Comparison of ENCODE assay signal across 9 cellular contexts in the genomic region with DNA sequence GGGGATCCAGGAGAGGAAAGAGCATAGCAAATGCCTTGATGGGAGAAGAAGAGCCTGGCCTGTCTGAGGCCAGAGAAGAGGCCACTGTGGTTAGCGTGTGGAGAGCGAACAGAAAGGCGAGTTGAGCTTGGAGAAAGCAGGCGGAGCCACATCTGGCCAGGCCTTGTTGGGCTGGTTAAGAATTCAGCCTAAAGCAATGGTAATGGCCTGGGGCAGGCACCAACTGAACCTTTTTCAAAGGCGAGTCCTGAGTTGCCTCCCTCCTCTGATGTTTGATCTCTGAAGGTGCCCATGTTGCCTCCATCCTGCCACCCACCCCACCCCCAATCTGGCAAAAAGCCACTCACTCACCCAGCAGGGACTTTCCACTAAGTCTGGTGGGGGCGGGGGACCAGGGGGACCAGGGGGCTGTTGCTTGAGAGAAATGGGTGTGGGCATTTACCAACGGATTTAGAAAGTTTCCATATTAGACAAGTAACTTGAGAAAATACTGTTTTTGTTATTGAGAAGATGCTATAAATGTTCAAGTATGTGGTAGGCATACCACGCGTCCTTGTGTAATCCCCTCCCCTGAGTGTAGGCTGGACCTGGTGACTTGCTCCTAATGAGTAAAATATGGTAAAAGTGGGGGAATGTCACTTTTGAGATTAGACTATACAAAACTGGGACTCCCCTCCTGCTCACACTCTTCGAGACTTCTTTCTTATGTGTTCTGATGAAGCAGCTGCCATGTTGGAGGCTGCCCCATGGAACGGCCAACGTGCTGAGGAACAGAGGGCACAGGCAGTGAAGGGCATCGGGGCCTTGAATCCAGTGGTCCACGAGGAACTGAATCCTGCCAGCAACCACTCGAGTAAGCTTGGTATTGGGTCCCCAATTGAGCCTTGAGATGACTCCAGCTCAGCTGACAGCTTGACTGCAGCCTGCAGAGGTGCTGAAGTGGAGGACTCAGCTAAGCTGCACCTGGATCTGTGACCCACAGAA. TPM values are rescaled to one million over a fixed set of nuclear protein-coding genes. Genes with fewer than 3 reads are reported as not detected.
DNase-seq lines count a peak whose midpoint lies in the region; ATAC-seq lines count a peak whose summit lies in the region.
"Had no signal": no experiment of that assay in that cellular context is flagged by ENCODE, and none has a peak within 500 bp of the region (broad histone marks: within the 10 kb centered on the region; RNA-seq: fewer than 3 reads in every experiment).

No MANE protein-coding gene starts in this region.

- peaks cover 67% of the 10 kb centered on the region for H3K4me1 Mint-ChIP-seq in activated CD4-positive, alpha-beta memory T cell treated with anti-CD3 and anti-CD28 coated beads for 36 hours (ENCODE audit: low read depth)

- CTCF ChIA-PET in activated CD4-positive, alpha-beta memory T cell treated with anti-CD3 and anti-CD28 coated beads for 36 hours (lab: Charles Lee) = interaction anchor here (0.9 to 16.3 kb wide), 28 partner anchors 7 to 1577 kb away, joined by 3 to 392 read pairs (median 16); partner anchors contain the start of genes CCR7, GJD3, IGFBP4 and TOP2A

- ATAC-seq in GM21723 (IDR thresholded peaks at IDR 0.05; ENCODE audit: unreplicated experiment) (peak; percentile 48), GM18502 (IDR thresholded peaks at IDR 0.05; ENCODE audit: poor library complexity, unreplicated experiment) (no peak)
- ATAC-seq: psoas muscle had no signal

- H3K4me3 Mint-ChIP-seq in activated CD4-positive, alpha-beta memory T cell treated with anti-CD3 and anti-CD28 coated beads for 36 hours = peak overlapping the region; percentile 75

- peak; percentile 94 for DNase-seq in activated CD4-positive, alpha-beta memory T cell treated with anti-CD3 and anti-CD28 coated beads for 36 hours
- DNase-seq in epithelial cell of prostate (ENCODE audit: low read depth, low spot score) (no peak), nucleus accumbens (lab: John Stamatoyannopoulos, UW) (no peak), NCI-H524 (lab: John Stamatoyannopoulos, UW) (no peak), SKM-1 treated with dmso at 0.1 percent for 144 hours (lab: John Stamatoyannopoulos, UW; ENCODE audit: unreplicated experiment) (no peak)
- DNase-seq in stimulated activated CD8-positive, alpha-beta memory T cell treated with anti-CD3 and anti-CD28 coated beads, Interleukin-15, amount 100 ng/mL, for 4 hours (ENCODE audit: low read depth in 2 of 2) = peak; percentile 52 to 62
- DNase-seq: psoas muscle had no signal

- H3K27me3 Mint-ChIP-seq in activated CD4-positive, alpha-beta memory T cell treated with anti-CD3 and anti-CD28 coated beads for 36 hours = no peaks in the 10 kb centered on the region

- peaks cover 7% of the 10 kb centered on the region for H3K36me3 Mint-ChIP-seq in activated CD4-positive, alpha-beta memory T cell treated with anti-CD3 and anti-CD28 coated beads for 36 hours

- intact Hi-C loops in activated CD4-positive, alpha-beta memory T cell treated with anti-CD3 and anti-CD28 coated beads for 36 hours (cut with micrococcal nuclease) = loop anchor here (1.0 kb wide), 4 partner anchors 15 to 173 kb away; no protein-coding TSS in a partner anchor

- peaks cover 1% of the 10 kb centered on the region for H3K9me3 Mint-ChIP-seq in activated CD4-positive, alpha-beta memory T cell treated with anti-CD3 and anti-CD28 coated beads for 36 hours

- H3K27ac ChIP-seq in epithelial cell of prostate = peak overlapping the region; percentile 18
- H3K27ac ChIP-seq: psoas muscle had no signal

- H3K27ac Mint-ChIP-seq in activated CD4-positive, alpha-beta memory T cell treated with anti-CD3 and anti-CD28 coated beads for 36 hours = peak overlapping the region; percentile 94

- POLR2A ChIA-PET in activated CD4-positive, alpha-beta memory T cell treated with anti-CD3 and anti-CD28 coated beads for 36 hours (lab: Charles Lee) = interaction anchor here (0.7 to 4.1 kb wide), 13 partner anchors 9 to 114 kb away, joined by 3 to 36 read pairs (median 6); partner anchors contain the start of gene TOP2A

RNA-seq across cellular contexts. Expression of gene TNS4, which starts 29.9 kb away (rescaled TPM):
- 10 to 100 TPM; 14.5 to 15.2 TPM for total RNA-seq in activated CD4-positive, alpha-beta memory T cell treated with anti-CD3 and anti-CD28 coated beads for 36 hours

RNA-seq across cellular contexts. Expression of gene CCR7, which starts 34.0 kb away (rescaled TPM):
- 100 to 1,000 TPM; 137 to 145 TPM for total RNA-seq in activated CD4-positive, alpha-beta memory T cell treated with anti-CD3 and anti-CD28 coated beads for 36 hours

Comparison
In these comparisons a context has a peak if more than half of its experiments do, and no peak if none do; other contexts are left out.
1. DNase-seq: peak in activated CD4-positive, alpha-beta memory T cell treated with anti-CD3 and anti-CD28 coated beads for 36 hours (single experiment) and stimulated activated CD8-positive, alpha-beta memory T cell treated with anti-CD3 and anti-CD28 coated beads, Interleukin-15, amount 100 ng/mL, for 4 hours (2 of 2); none in epithelial cell of prostate (single experiment), nucleus accumbens (0 of 56), NCI-H524 (0 of 2) and SKM-1 treated with dmso at 0.1 percent for 144 hours (single experiment).